In genomic region chr1:109717729-109718128, GRCh38 we compare ENCODE assay signal across 36 cellular contexts. TPM values are rescaled to one million over a fixed set of nuclear protein-coding genes. Genes with fewer than 3 reads are reported as not detected.
"Had no signal": no experiment of that assay in that cellular context is flagged by ENCODE, and none has a peak within 500 bp of the region (broad histone marks: within the 10 kb centered on the region; RNA-seq: fewer than 3 reads in every experiment).

No MANE protein-coding gene starts in this region.

- H3K36me3 ChIP-seq: ascending aorta, brain microvascular endothelial cell, left ventricle myocardium inferior, thyroid gland, upper lobe of left lung had no signal

- H3K27ac ChIP-seq: ascending aorta, brain microvascular endothelial cell, left ventricle myocardium inferior, thyroid gland, upper lobe of left lung had no signal

- H3K4me3 ChIP-seq: ascending aorta, left ventricle myocardium inferior, skin epidermis, thyroid gland, upper lobe of left lung had no signal

- H3K9me3 ChIP-seq: ascending aorta, left ventricle myocardium inferior, thyroid gland, upper lobe of left lung had no signal

- FAIRE-seq: islet of Langerhans had no signal

- ATAC-seq: naive thymus-derived CD4-positive, alpha-beta T cell; sciatic nerve; stimulated activated effector memory CD8-positive, alpha-beta T cell treated with anti-CD3 and anti-CD28 coated beads, Interleukin-12 subunit alpha, Interleukin-12 subunit beta, amount 100 ng/mL, for 72 hours; stimulated activated naive CD8-positive, alpha-beta T cell treated with anti-CD3 and anti-CD28 coated beads, Interleukin-15, amount 100 ng/mL, for 72 hours; T-helper 17 cell had no signal

- H3K4me1 ChIP-seq: ascending aorta, left ventricle myocardium inferior, upper lobe of left lung had no signal

- DNase-seq: activated CD4-positive, alpha-beta memory T cell treated with anti-CD3 and anti-CD28 coated beads for 36 hours; activated CD4-positive, alpha-beta T cell treated with anti-CD3 and anti-CD28 coated beads, Interleukin-2, amount 10 ng/mL, durations not matched to agents 24 days and 14 days; activated CD4-positive, CD25-positive, alpha-beta regulatory T cell treated with anti-CD3 and anti-CD28 coated beads, Interleukin-2, amount 50 U/mL, for 72 hours; activated CD8-positive, alpha-beta memory T cell treated with anti-CD3 and anti-CD28 coated beads, Interleukin-2, amount 50 U/mL, for 4 hours; activated effector memory CD4-positive, alpha-beta T cell treated with anti-CD3 and anti-CD28 coated beads, Interleukin-2, amount 50 U/mL, for 16 hours; activated naive CD4-positive, alpha-beta T cell treated with anti-CD3 and anti-CD28 coated beads for 36 hours; activated naive CD8-positive, alpha-beta T cell treated with anti-CD3 and anti-CD28 coated beads, Interleukin-2, amount 10 ng/mL, durations not matched to agents 7 days and 5 days; activated T-cell treated with anti-CD3 and anti-CD28 coated beads, Interleukin-2, amount 50 U/mL, for 1 hour; brain microvascular endothelial cell; central memory CD4-positive, alpha-beta T cell; endodermal cell; foreskin melanocyte; glutamatergic neuron; left ventricle myocardium inferior; midbrain; naive thymus-derived CD4-positive, alpha-beta T cell; posterior cingulate gyrus; stimulated activated CD4-positive, alpha-beta T cell treated with anti-CD3 and anti-CD28 coated beads, Interleukin-12 subunit alpha, Interleukin-12 subunit beta, amount 100 ng/mL, for 4 hours; stimulated activated CD4-positive, alpha-beta T cell treated with anti-CD3 and anti-CD28 coated beads, Interleukin-4, amount 100 ng/mL, for 1 hour; stimulated activated naive CD8-positive, alpha-beta T cell treated with anti-CD3 and anti-CD28 coated beads, Interleukin-15, amount 100 ng/mL, for 72 hours; substantia nigra; T-helper 17 cell; T1000; thyroid gland; upper lobe of left lung had no signal

- H3K27me3 ChIP-seq: ascending aorta, brain microvascular endothelial cell, thyroid gland, upper lobe of left lung had no signal

RNA-seq across cellular contexts. Expression of gene GSTM5, which starts 5.7 kb away (rescaled TPM):
- total RNA-seq: activated CD4-positive, alpha-beta memory T cell treated with anti-CD3 and anti-CD28 coated beads for 36 hours; activated CD8-positive, alpha-beta memory T cell treated with anti-CD3 and anti-CD28 coated beads for 36 hours; activated naive CD4-positive, alpha-beta T cell treated with anti-CD3 and anti-CD28 coated beads for 36 hours; activated naive CD8-positive, alpha-beta T cell treated with anti-CD3 and anti-CD28 coated beads, Interleukin-2, amount 10 ng/mL, durations not matched to agents 7 days and 5 days; epithelial cell of proximal tubule; lung microvascular endothelial cell had no signal
- polyA plus RNA-seq: naive thymus-derived CD4-positive, alpha-beta T cell had no signal

RNA-seq across cellular contexts. Expression of gene GSTM1, which starts 30.1 kb away (rescaled TPM):
- total RNA-seq: activated CD8-positive, alpha-beta memory T cell treated with anti-CD3 and anti-CD28 coated beads for 36 hours; activated naive CD4-positive, alpha-beta T cell treated with anti-CD3 and anti-CD28 coated beads for 36 hours; activated naive CD8-positive, alpha-beta T cell treated with anti-CD3 and anti-CD28 coated beads, Interleukin-2, amount 10 ng/mL, durations not matched to agents 7 days and 5 days; epithelial cell of proximal tubule; left ventricle myocardium inferior; lung microvascular endothelial cell; osteoblast had no signal

RNA-seq across cellular contexts. Expression of gene EPS8L3, which starts 46.0 kb away (rescaled TPM):
- total RNA-seq: activated CD4-positive, alpha-beta memory T cell treated with anti-CD3 and anti-CD28 coated beads for 36 hours; activated CD4-positive, alpha-beta T cell treated with anti-CD3 and anti-CD28 coated beads, Interleukin-2, amount 10 ng/mL, durations not matched to agents 24 days and 14 days; activated CD8-positive, alpha-beta memory T cell treated with anti-CD3 and anti-CD28 coated beads for 36 hours; activated naive CD4-positive, alpha-beta T cell treated with anti-CD3 and anti-CD28 coated beads for 36 hours; activated naive CD8-positive, alpha-beta T cell treated with anti-CD3 and anti-CD28 coated beads, Interleukin-2, amount 10 ng/mL, durations not matched to agents 7 days and 5 days; activated T-helper 1 cell treated with anti-CD3 and anti-CD28 coated beads, Interleukin-12 subunit alpha, Interleukin-12 subunit beta, Interleukin-2, Interleukin-4 antibody, amounts not matched to agents 30 ng/mL and 10 ng/mL and 1 ng/mL, durations not matched to agents 14 hours and 24 hours and 36 hours; ascending aorta; endodermal cell; epithelial cell of proximal tubule; lung microvascular endothelial cell; naive thymus-derived CD4-positive, alpha-beta T cell; neural crest cell; osteoblast; sciatic nerve; T-helper 17 cell; thyroid gland had no signal
- polyA plus RNA-seq: naive thymus-derived CD4-positive, alpha-beta T cell had no signal
